ENCODE assay signal across 13 cellular contexts in the genomic region with DNA sequence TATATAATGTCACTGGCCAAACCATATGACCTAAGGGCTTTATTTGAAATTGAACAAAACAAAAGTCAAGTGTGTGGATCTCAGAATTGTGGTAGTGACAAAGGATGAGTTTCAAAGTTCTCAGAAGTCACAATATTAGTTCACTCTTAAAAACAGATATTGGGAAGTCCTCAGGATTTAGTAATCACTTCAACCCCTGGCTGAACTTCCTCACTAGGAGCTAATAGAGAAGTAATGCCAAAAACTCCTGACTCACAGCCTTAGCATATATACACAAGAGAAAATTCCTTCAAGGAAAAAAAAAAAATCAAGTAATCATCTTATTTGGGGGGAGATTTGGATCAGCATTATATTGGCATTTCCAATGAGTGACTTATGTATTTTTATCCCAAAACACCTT.
DNase-seq lines count a peak whose midpoint lies in the region; ATAC-seq, FAIRE-seq and TF ChIP-seq lines count a peak whose summit lies in the region.
"Had no signal": no experiment of that assay in that cellular context is flagged by ENCODE, and none has a peak within 500 bp of the region (broad histone marks: within the 10 kb centered on the region; RNA-seq: fewer than 3 reads in every experiment).

No MANE protein-coding gene starts in this region.

- CTCF ChIA-PET in mammary epithelial cell (lab: Charles Lee; ENCODE audit: low non-redundant PET), result no interaction called here

- peaks cover 7% of the 10 kb centered on the region for H3K4me1 ChIP-seq in mammary epithelial cell (ENCODE audit: insufficient read depth, low read length)

- in situ Hi-C loops in mammary epithelial cell (cut with MboI; ENCODE audit: low sequenced_read_pairs in 2 of 2), result no loop called here

- H3K27me3 ChIP-seq in mammary epithelial cell (ENCODE audit: insufficient read depth, low read length), result no peaks in the 10 kb centered on the region

- dilution Hi-C loops in mammary epithelial cell (cut with HindIII; ENCODE audit: low sequenced_read_pairs), result no loop called here

- no peak overlapping the region for H2AFZ ChIP-seq in mammary epithelial cell (ENCODE audit: low read depth, low read length)

- H4K20me1 ChIP-seq in mammary epithelial cell (ENCODE audit: insufficient read depth, low read length), result no peaks in the 10 kb centered on the region

- no peak overlapping the region for H3K27ac ChIP-seq in mammary epithelial cell (ENCODE audit: insufficient read depth, low read depth, low read length)

- DNase-seq in AG09309 (ENCODE audit: low read depth) (peak; percentile 28), HFFc6 (peak; percentile 57), mammary epithelial cell (peak; percentile 26), memory B cell (ENCODE audit: low spot score in 2 of 2) (no peak), DMS79 (lab: John Stamatoyannopoulos, UW) (no peak), NCI-H748 (lab: John Stamatoyannopoulos, UW; ENCODE audit: unreplicated experiment) (no peak), frontal cortex (ENCODE audit: low spot score in 2 of 2) (no peak), NCI-H1436 (lab: John Stamatoyannopoulos, UW) (no peak)
- DNase-seq: activated T-cell treated with anti-CD3 and anti-CD28 coated beads, Interleukin-2, amount 50 U/mL, for 4 hours; mesendoderm; retina; trophoblast cell had no signal

- no peak for FAIRE-seq in frontal cortex (lab: Jason Lieb, UNC)

- H3K27ac Mint-ChIP-seq in HFFc6, result peak overlapping the region; percentile 39; the same call in 1 of the 2 replicates
- H3K27ac Mint-ChIP-seq in memory B cell, result peak overlapping the region; percentile 48
- H3K27ac Mint-ChIP-seq: WTC11 had no signal

- no peaks in the 10 kb centered on the region for H3K36me3 ChIP-seq in mammary epithelial cell (ENCODE audit: insufficient read depth, low read length)

- no peak overlapping the region for H3K4me3 ChIP-seq in AG09309 (ENCODE audit: control insufficient read depth, low read depth, low read length)
- no peak overlapping the region for H3K4me3 ChIP-seq in mammary epithelial cell (replicated peaks in 1 of 3; ENCODE audit: insufficient read depth in 1 of 3, low read depth in 2 of 3, low read length in 3 of 3)

- H3K9me3 Mint-ChIP-seq in HFFc6 (no peaks in the 10 kb centered on the region), memory B cell (no peaks in the 10 kb centered on the region)
- H3K9me3 Mint-ChIP-seq: activated T-cell treated with anti-CD3 and anti-CD28 coated beads, Interleukin-2, amount 50 U/mL, for 4 hours; WTC11 had no signal

- H3K4me3 Mint-ChIP-seq in HFFc6, result no peak overlapping the region
- no peak overlapping the region for H3K4me3 Mint-ChIP-seq in memory B cell
- H3K4me3 Mint-ChIP-seq: activated T-cell treated with anti-CD3 and anti-CD28 coated beads, Interleukin-2, amount 50 U/mL, for 4 hours; WTC11 had no signal

- no peak for ATAC-seq in memory B cell (ENCODE audit: low read depth)
- ATAC-seq: activated T-cell treated with anti-CD3 and anti-CD28 coated beads, Interleukin-2, amount 50 U/mL, for 4 hours; WTC11 had no signal

- no peaks in the 10 kb centered on the region; the same call in 1 of the 2 replicates for H3K27me3 Mint-ChIP-seq in HFFc6 (ENCODE audit: insufficient read depth)
- H3K27me3 Mint-ChIP-seq in memory B cell, result no peaks in the 10 kb centered on the region

- TF ChIP-seq CTCF in AG09309 (IDR thresholded peaks at IDR 0.05; ENCODE audit: control insufficient read depth, insufficient read depth, low read depth, low read length, missing control alignments), result no peak
- no peak for TF ChIP-seq CTCF in HFFc6 (IDR thresholded peaks at IDR 0.05)
- TF ChIP-seq CTCF in mammary epithelial cell (conservative IDR thresholded peaks at IDR 0.05 in 1 of 2, IDR thresholded peaks at IDR 0.05 in 1 of 2; ENCODE audit: extremely low read depth in 1 of 2, insufficient read depth in 1 of 2, low read depth in 1 of 2, low read length in 2 of 2), result no peak

- intact Hi-C loops in mammary epithelial cell (cut with micrococcal nuclease), result no loop called here

- H3K4me1 Mint-ChIP-seq in HFFc6 (ENCODE audit: low read depth) (peaks cover 30% of the 10 kb centered on the region), memory B cell (peaks cover 25% of the 10 kb centered on the region)
- H3K4me1 Mint-ChIP-seq: WTC11 had no signal

- H3K4me2 ChIP-seq in mammary epithelial cell (ENCODE audit: insufficient read depth, low read depth, low read length), result no peak overlapping the region

- no TSS peak for BruUV-seq in mammary epithelial cell (replicated peaks; lab: Mats Ljungman, UMichigan)

- H3K36me3 Mint-ChIP-seq in HFFc6 (ENCODE audit: low read depth) (no peaks in the 10 kb centered on the region; the same call in 1 of the 2 replicates), memory B cell (peaks cover 16% of the 10 kb centered on the region)

- H3K79me2 ChIP-seq in mammary epithelial cell (ENCODE audit: insufficient read depth, low read length), result no peaks in the 10 kb centered on the region

- no peak overlapping the region for H3K9ac ChIP-seq in mammary epithelial cell (ENCODE audit: insufficient read depth, low read length)

- no peaks in the 10 kb centered on the region for H3K9me3 ChIP-seq in mammary epithelial cell (replicated peaks; ENCODE audit: insufficient read depth, low read length)

Comparison
In these comparisons a context has a peak if more than half of its experiments do, and no peak if none do; other contexts are left out.
1. DNase-seq: peak in AG09309 (single experiment), HFFc6 (single experiment) and mammary epithelial cell (single experiment); none in memory B cell (0 of 2), DMS79 (single experiment), NCI-H748 (single experiment), frontal cortex (0 of 2) and NCI-H1436 (single experiment).